8 cellular contexts compared by ENCODE assay signal in genomic region chr13:52652980-52653303, GRCh38. TPM values are rescaled to one million over a fixed set of nuclear protein-coding genes. Genes with fewer than 3 reads are reported as not detected.
DNase-seq lines count a peak whose midpoint lies in the region; ATAC-seq, FAIRE-seq and TF ChIP-seq lines count a peak whose summit lies in the region.

No MANE protein-coding gene starts in this region.

- H3K9me1 ChIP-seq in endothelial cell of umbilical vein (replicated peaks; ENCODE audit: control insufficient read depth, extremely low read depth, insufficient read depth, low read length) = no peaks in the 10 kb centered on the region

- TF ChIP-seq CTCF in LNCaP clone FGC (IDR thresholded peaks at IDR 0.05; ENCODE audit: control insufficient read depth, extremely low read depth, insufficient read depth) = no peak
- TF ChIP-seq CTCF in endothelial cell of umbilical vein (IDR thresholded peaks at IDR 0.05; ENCODE audit: extremely low read depth in 1 of 2, insufficient read depth in 1 of 2, low read depth in 1 of 2, low read length in 2 of 2) = no peak
- no peak for TF ChIP-seq CTCF in nephron progenitor cell (IDR thresholded peaks at IDR 0.05)

- H3K27me3 ChIP-seq in endothelial cell of umbilical vein (ENCODE audit: control insufficient read depth in 2 of 2, insufficient read depth in 2 of 2, low read length in 2 of 2) = no peaks in the 10 kb centered on the region

- CTCF ChIA-PET in endothelial cell of umbilical vein (lab: Charles Lee) = interaction anchor here (0.6 to 3.7 kb wide), 24 partner anchors 12 to 307 kb away, joined by 3 to 46 read pairs (median 4); partner anchors contain the start of gene CNMD

- peak; percentile 19 for ATAC-seq in GM18499 (IDR thresholded peaks at IDR 0.05; ENCODE audit: insufficient read depth, unreplicated experiment)

- peak overlapping the region; percentile 99 for H3K4me2 ChIP-seq in endothelial cell of umbilical vein (ENCODE audit: insufficient read depth, low read length)

- H3K4me3 Mint-ChIP-seq in nephron progenitor cell = no peak overlapping the region

- peak overlapping the region; percentile 84 for H3K27ac ChIP-seq in endothelial cell of umbilical vein (ENCODE audit: insufficient read depth, low read depth, low read length)

- H3K9ac ChIP-seq in endothelial cell of umbilical vein (replicated peaks; ENCODE audit: extremely low read depth, insufficient read depth, low read length) = peak overlapping the region; percentile 97

- TF ChIP-seq POLR2A in H54 (IDR thresholded peaks at IDR 0.05; ENCODE audit: low read depth, low read length) (no peak), endothelial cell of umbilical vein (IDR thresholded peaks at IDR 0.05; ENCODE audit: low read depth, low read length) (no peak)

- peak overlapping the region; percentile 91 for H3K4me3 ChIP-seq in LNCaP clone FGC (ENCODE audit: low read depth, low read length)
- H3K4me3 ChIP-seq in endothelial cell of umbilical vein (replicated peaks in 1 of 3; ENCODE audit: insufficient read depth in 1 of 3, low read depth in 1 of 3, low read length in 3 of 3) = peak overlapping the region; percentile 67 to 100 (median 100)

- H2AFZ ChIP-seq in endothelial cell of umbilical vein (ENCODE audit: low read depth, low read length) = peak overlapping the region; percentile 89

- no peak overlapping the region for H3K27ac Mint-ChIP-seq in nephron progenitor cell

- intact Hi-C loops in endothelial cell of umbilical vein (cut with micrococcal nuclease) = loop anchor here (1.0 to 2.0 kb wide), 6 partner anchors 22 to 198 kb away; partner anchors contain the start of gene CKAP2

- peaks cover 22% of the 10 kb centered on the region for H3K4me1 ChIP-seq in endothelial cell of umbilical vein (ENCODE audit: control insufficient read depth, extremely low read depth, insufficient read depth, low read length)

- peaks cover 69% of the 10 kb centered on the region for H3K79me2 ChIP-seq in endothelial cell of umbilical vein (ENCODE audit: control insufficient read depth, insufficient read depth, low read length)

- DNase-seq in H54 (ENCODE audit: insufficient read length, low spot score) (peak; percentile 7), LNCaP clone FGC (ENCODE audit: low read depth) (no peak), endothelial cell of umbilical vein (ENCODE audit: low read depth, low spot score) (no peak), nephron progenitor cell (peak; percentile 67), T-helper 1 cell (no peak), NCI-H2196 treated with DMSO at 0.1 percent for 48 hours (lab: John Stamatoyannopoulos, UW; ENCODE audit: unreplicated experiment) (no peak), frontal cortex (ENCODE audit: low spot score in 2 of 2) (no peak)

- H3K27me3 Mint-ChIP-seq in nephron progenitor cell (ENCODE audit: low read depth, poor library complexity) = no peaks in the 10 kb centered on the region

- H3K36me3 Mint-ChIP-seq in nephron progenitor cell (ENCODE audit: low read depth) = peaks cover 30% of the 10 kb centered on the region

- no peak for FAIRE-seq in H54 (lab: Jason Lieb, UNC)
- no peak for FAIRE-seq in endothelial cell of umbilical vein (lab: Jason Lieb, UNC)
- FAIRE-seq in frontal cortex (lab: Jason Lieb, UNC) = no peak

- H3K36me3 ChIP-seq in endothelial cell of umbilical vein (ENCODE audit: control insufficient read depth in 2 of 2, extremely low read depth in 1 of 2, insufficient read depth in 2 of 2, low read length in 2 of 2) = peaks cover 2 to 7% of the 10 kb centered on the region in 2 experiments

- dilution Hi-C loops in endothelial cell of umbilical vein (cut with MboI; ENCODE audit: extremely low pct_ligation_motif_present, low sequenced_read_pairs) = no loop called here

- peaks cover 8% of the 10 kb centered on the region for H3K4me1 Mint-ChIP-seq in nephron progenitor cell

- H3K9me3 ChIP-seq in endothelial cell of umbilical vein (replicated peaks; ENCODE audit: control insufficient read depth, insufficient read depth, low read length) = no peaks in the 10 kb centered on the region

- no peaks in the 10 kb centered on the region for H3K9me3 Mint-ChIP-seq in nephron progenitor cell

- TSS peak; percentile 60 for BruUV-seq in endothelial cell of umbilical vein (replicated peaks; lab: Mats Ljungman, UMichigan)

- no peaks in the 10 kb centered on the region for H4K20me1 ChIP-seq in endothelial cell of umbilical vein (replicated peaks; ENCODE audit: control insufficient read depth, extremely low read depth, insufficient read depth, low read length)

- POLR2A ChIA-PET in endothelial cell of umbilical vein (lab: Charles Lee) = interaction anchor here (0.6 to 2.2 kb wide), 6 partner anchors 12 to 1200 kb away, joined by 3 to 14 read pairs (median 3); partner anchors contain the start of gene INTS6

TF ChIP-seq in endothelial cell of umbilical vein, 7 proteins besides CTCF, POLR2A, EP300 and RAD21:
- TF ChIP-seq MYC (IDR thresholded peaks at IDR 0.05; ENCODE audit: low read depth, low read length) = no peak
- TF ChIP-seq EZH2 (IDR thresholded peaks at IDR 0.05; ENCODE audit: borderline replicate concordance, low read depth, low read length, severe bottlenecking) = no peak
- no peak for TF ChIP-seq POLR2AphosphoS5 (IDR thresholded peaks at IDR 0.05; ENCODE audit: insufficient read depth, low read depth, low read length)
- no peak for TF ChIP-seq FOS (IDR thresholded peaks at IDR 0.05; ENCODE audit: borderline replicate concordance, insufficient read depth, low read length)
- no peak for TF ChIP-seq GATA2 (IDR thresholded peaks at IDR 0.05; ENCODE audit: insufficient read depth, insufficient read length, low read depth, low read length)
- TF ChIP-seq JUN (IDR thresholded peaks at IDR 0.05; ENCODE audit: borderline replicate concordance, insufficient read depth, insufficient read length, low read depth) = no peak
- no peak for TF ChIP-seq MAX (IDR thresholded peaks at IDR 0.05; ENCODE audit: insufficient read depth, insufficient read length)

RNA-seq across cellular contexts. Expression of gene SUGT1, which starts 0.3 kb away (rescaled TPM):
- total RNA-seq in endothelial cell of umbilical vein (74.2 and 78.8 TPM in 2 replicates), frontal cortex (62.4 TPM)
- 15.2 and 21.7 TPM in 2 replicates for polyA plus RNA-seq in endothelial cell of umbilical vein
- 31.3 and 36.6 TPM in 2 replicates for polyA plus RNA-seq in endothelial cell of umbilical vein (2011; cell fraction: cytosol; rRNA removed)
- 25.0 and 34.0 TPM in 2 replicates for polyA plus RNA-seq in endothelial cell of umbilical vein (2011; cell fraction: nucleus; rRNA removed)
- 67.7 and 98.6 TPM in 2 replicates for polyA plus RNA-seq in endothelial cell of umbilical vein (2012)
- 40.1 and 45.0 TPM in 2 replicates for polyA minus RNA-seq in endothelial cell of umbilical vein
- 12.8 TPM for polyA minus RNA-seq in endothelial cell of umbilical vein (2011; cell fraction: cytosol; rRNA and poly(A)+ RNA removed)
- polyA minus RNA-seq in endothelial cell of umbilical vein (2011; cell fraction: nucleus; rRNA and poly(A)+ RNA removed) = 27.3 and 28.7 TPM in 2 replicates

RNA-seq across cellular contexts. Expression of gene HNRNPA1L2, which starts 10.7 kb away (rescaled TPM):
- total RNA-seq in endothelial cell of umbilical vein (11.7 and 12.4 TPM in 2 replicates), frontal cortex (9.4 TPM)
- polyA plus RNA-seq in endothelial cell of umbilical vein = 3.7 and 5.4 TPM in 2 replicates
- 10.3 and 12.2 TPM in 2 replicates for polyA plus RNA-seq in endothelial cell of umbilical vein (2011; cell fraction: cytosol; rRNA removed)
- polyA plus RNA-seq in endothelial cell of umbilical vein (2011; cell fraction: nucleus; rRNA removed) = 35.2 and 38.3 TPM in 2 replicates
- 19.5 and 26.5 TPM in 2 replicates for polyA plus RNA-seq in endothelial cell of umbilical vein (2012)
- 6.2 and 7.1 TPM in 2 replicates for polyA minus RNA-seq in endothelial cell of umbilical vein
- 1.2 TPM for polyA minus RNA-seq in endothelial cell of umbilical vein (2011; cell fraction: cytosol; rRNA and poly(A)+ RNA removed)
- polyA minus RNA-seq in endothelial cell of umbilical vein (2011; cell fraction: nucleus; rRNA and poly(A)+ RNA removed) = 9.7 and 14.2 TPM in 2 replicates

Comparison
In these comparisons a context has a peak if more than half of its experiments do, and no peak if none do; other contexts are left out.
1. DNase-seq: peak in H54 (single experiment) and nephron progenitor cell (single experiment); none in LNCaP clone FGC (single experiment), endothelial cell of umbilical vein (single experiment), T-helper 1 cell (0 of 5), NCI-H2196 treated with DMSO at 0.1 percent for 48 hours (single experiment) and frontal cortex (0 of 2).